In the genomic region with DNA sequence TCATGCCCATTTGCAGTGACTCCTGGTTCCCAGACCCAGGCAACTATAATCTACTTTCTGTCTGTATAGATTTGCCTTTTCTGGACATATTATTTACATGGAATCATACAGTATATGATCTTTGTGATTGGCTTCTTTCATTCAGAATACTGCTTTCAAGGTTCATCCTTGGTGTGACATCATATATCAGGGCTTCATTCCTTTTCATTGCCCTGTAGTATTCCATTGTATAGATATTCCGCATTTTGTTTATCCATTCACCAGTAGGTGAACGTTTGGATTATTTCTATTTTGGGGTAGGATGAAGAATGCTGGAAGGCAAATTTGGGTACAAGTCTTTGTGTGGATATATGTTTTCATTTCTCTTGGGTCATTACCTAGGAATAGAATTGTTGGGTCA, we compare ENCODE assay signal across 16 cellular contexts. TPM values are rescaled to one million over a fixed set of nuclear protein-coding genes. Genes with fewer than 3 reads are reported as not detected.
DNase-seq lines count a peak whose midpoint lies in the region; ATAC-seq and TF ChIP-seq lines count a peak whose summit lies in the region.
"Had no signal": no experiment of that assay in that cellular context is flagged by ENCODE, and none has a peak within 500 bp of the region (broad histone marks: within the 10 kb centered on the region; RNA-seq: fewer than 3 reads in every experiment).

No MANE protein-coding gene starts in this region.

- no peaks in the 10 kb centered on the region for H3K27me3 Mint-ChIP-seq in CD8-positive, alpha-beta T cell (ENCODE audit: low read depth)
- no peaks in the 10 kb centered on the region for H3K27me3 Mint-ChIP-seq in IgD-negative memory B cell
- H3K27me3 Mint-ChIP-seq in activated T-helper 2 cell treated with anti-CD3 and anti-CD28 coated beads, Interferon-gamma antibody, Interleukin-2, Interleukin-4, amounts not matched to agents 10 μg/mL and 5 μg/mL and 100 μg/mL, durations not matched to agents 14 hours and 24 hours and 36 hours (ENCODE audit: low read depth), result no peaks in the 10 kb centered on the region
- H3K27me3 Mint-ChIP-seq in naive thymus-derived CD4-positive, alpha-beta T cell, result no peaks in the 10 kb centered on the region
- peaks cover 2% of the 10 kb centered on the region for H3K27me3 Mint-ChIP-seq in neural progenitor cell (ENCODE audit: insufficient read depth, low read depth)

- CTCF ChIA-PET in CD8-positive, alpha-beta T cell (lab: Charles Lee), result interaction anchor here (1.1 to 2.3 kb wide), 3 partner anchors 33 to 51 kb away, joined by 3 to 14 read pairs (median 7); no protein-coding TSS in a partner anchor
- CTCF ChIA-PET in naive thymus-derived CD4-positive, alpha-beta T cell (lab: Charles Lee), result interaction anchor here (1.2 kb wide), 1 partner anchor 36 kb away, joined by 3 read pairs; a partner anchor contains a TSS

- no peak for DNase-seq in CD8-positive, alpha-beta T cell
- DNase-seq in activated T-helper 2 cell treated with anti-CD3 and anti-CD28 coated beads, Interferon-gamma antibody, Interleukin-2, Interleukin-4, amounts not matched to agents 10 μg/mL and 5 μg/mL and 100 μg/mL, durations not matched to agents 14 hours and 24 hours and 36 hours (ENCODE audit: low spot score), result no peak
- DNase-seq in naive thymus-derived CD4-positive, alpha-beta T cell, result no peak
- DNase-seq in ureter (ENCODE audit: low spot score) (no peak), neural progenitor cell (ENCODE audit: low spot score) (no peak)
- DNase-seq: amniotic stem cell, C1 segment of cervical spinal cord, cerebellar nuclear complex, H7, NCI-H187, NCI-H510A treated with DMSO at 0.1 percent for 48 hours, PC-9, testis had no signal

- H3K9ac ChIP-seq in neural progenitor cell, result no peak overlapping the region

- H3K27ac ChIP-seq in CD8-positive, alpha-beta T cell (ENCODE audit: low read depth, low read length), result peak overlapping the region; percentile 37
- H3K27ac ChIP-seq in naive thymus-derived CD4-positive, alpha-beta T cell (ENCODE audit: low read depth, low read length), result peak overlapping the region; percentile 64
- H3K27ac ChIP-seq in neural progenitor cell, result no peak overlapping the region
- H3K27ac ChIP-seq: PC-9, testis had no signal

- no peaks in the 10 kb centered on the region for H3F3A ChIP-seq in neural progenitor cell (ENCODE audit: low read depth)

- no peaks in the 10 kb centered on the region for H3K36me3 ChIP-seq in CD8-positive, alpha-beta T cell (ENCODE audit: insufficient read depth, low read length)
- peaks cover 0 to 8% (median 3%) of the 10 kb centered on the region in 3 experiments for H3K36me3 ChIP-seq in naive thymus-derived CD4-positive, alpha-beta T cell (ENCODE audit: control insufficient read depth in 2 of 3, insufficient read depth in 3 of 3, low read length in 3 of 3)
- no peaks in the 10 kb centered on the region for H3K36me3 ChIP-seq in neural progenitor cell

- no peaks in the 10 kb centered on the region for H3K27me3 ChIP-seq in CD8-positive, alpha-beta T cell (ENCODE audit: insufficient read depth, low read length)
- H3K27me3 ChIP-seq in naive thymus-derived CD4-positive, alpha-beta T cell (ENCODE audit: control insufficient read depth in 2 of 2, insufficient read depth in 2 of 2, low read length in 2 of 2), result no peaks in the 10 kb centered on the region
- no peaks in the 10 kb centered on the region for H3K27me3 ChIP-seq in neural progenitor cell
- H3K27me3 ChIP-seq: testis had no signal

- peaks cover 58% of the 10 kb centered on the region for H3K4me1 ChIP-seq in CD8-positive, alpha-beta T cell (ENCODE audit: insufficient read depth, low read length)
- peaks cover 43 to 72% of the 10 kb centered on the region in 2 donors for H3K4me1 ChIP-seq in naive thymus-derived CD4-positive, alpha-beta T cell (ENCODE audit: control insufficient read depth in 2 of 2, insufficient read depth in 2 of 2, low read length in 2 of 2)
- no peaks in the 10 kb centered on the region for H3K4me1 ChIP-seq in neural progenitor cell
- H3K4me1 ChIP-seq: testis had no signal

- peak overlapping the region; percentile 60 for H3K4me3 Mint-ChIP-seq in CD8-positive, alpha-beta T cell
- peak overlapping the region; percentile 61 to 86 (median 78) for H3K4me3 Mint-ChIP-seq in IgD-negative memory B cell
- H3K4me3 Mint-ChIP-seq in activated T-helper 2 cell treated with anti-CD3 and anti-CD28 coated beads, Interferon-gamma antibody, Interleukin-2, Interleukin-4, amounts not matched to agents 10 μg/mL and 5 μg/mL and 100 μg/mL, durations not matched to agents 14 hours and 24 hours and 36 hours (ENCODE audit: low read depth), result peak overlapping the region; percentile 72
- H3K4me3 Mint-ChIP-seq in naive thymus-derived CD4-positive, alpha-beta T cell, result peak overlapping the region in 9 of 10 donors; percentile 52 to 76 (median 62)
- no peak overlapping the region for H3K4me3 Mint-ChIP-seq in neural progenitor cell

- no peak overlapping the region for H2AFZ ChIP-seq in neural progenitor cell (replicated peaks)
- H2AFZ ChIP-seq: PC-9 had no signal

- no peak for ATAC-seq in CD8-positive, alpha-beta T cell
- no peak for ATAC-seq in naive thymus-derived CD4-positive, alpha-beta T cell
- no peak for ATAC-seq in GM21526 (IDR thresholded peaks at IDR 0.05; ENCODE audit: low FRiP score, unreplicated experiment)
- ATAC-seq: left lobe of liver had no signal

- intact Hi-C loops in CD8-positive, alpha-beta T cell (cut with DNase I, micrococcal nuclease), result loop anchor here (1.0 to 5.0 kb wide), 4 partner anchors 32 to 51 kb away; no protein-coding TSS in a partner anchor
- intact Hi-C loops in activated T-helper 2 cell treated with anti-CD3 and anti-CD28 coated beads, Interferon-gamma antibody, Interleukin-2, Interleukin-4, amounts not matched to agents 10 μg/mL and 5 μg/mL and 100 μg/mL, durations not matched to agents 14 hours and 24 hours and 36 hours (cut with micrococcal nuclease), result no loop called here
- intact Hi-C loops in naive thymus-derived CD4-positive, alpha-beta T cell (cut with micrococcal nuclease), result loop anchor here (5.0 kb wide), 2 partner anchors 36 to 51 kb away; no protein-coding TSS in a partner anchor

- H3K36me3 Mint-ChIP-seq in CD8-positive, alpha-beta T cell, result peaks cover 54% of the 10 kb centered on the region
- H3K36me3 Mint-ChIP-seq in IgD-negative memory B cell, result peaks cover 10% of the 10 kb centered on the region
- peaks cover 77% of the 10 kb centered on the region for H3K36me3 Mint-ChIP-seq in activated T-helper 2 cell treated with anti-CD3 and anti-CD28 coated beads, Interferon-gamma antibody, Interleukin-2, Interleukin-4, amounts not matched to agents 10 μg/mL and 5 μg/mL and 100 μg/mL, durations not matched to agents 14 hours and 24 hours and 36 hours (ENCODE audit: low read depth)
- H3K36me3 Mint-ChIP-seq in naive thymus-derived CD4-positive, alpha-beta T cell, result peaks cover 5 to 52% (median 25%) of the 10 kb centered on the region in 5 donors
- H3K36me3 Mint-ChIP-seq in neural progenitor cell, result no peaks in the 10 kb centered on the region

- no peak overlapping the region for H3K4me3 ChIP-seq in CD8-positive, alpha-beta T cell (ENCODE audit: low read depth, low read length)
- no peak overlapping the region for H3K4me3 ChIP-seq in naive thymus-derived CD4-positive, alpha-beta T cell (ENCODE audit: low read length)
- no peak overlapping the region for H3K4me3 ChIP-seq in neural progenitor cell
- H3K4me3 ChIP-seq: PC-9, testis had no signal

- no peaks in the 10 kb centered on the region for H3K9me3 ChIP-seq in CD8-positive, alpha-beta T cell (ENCODE audit: low read length)
- no peaks in the 10 kb centered on the region for H3K9me3 ChIP-seq in naive thymus-derived CD4-positive, alpha-beta T cell (ENCODE audit: control insufficient read depth in 2 of 3, low read length in 3 of 3)
- H3K9me3 ChIP-seq in neural progenitor cell (ENCODE audit: low read depth), result no peaks in the 10 kb centered on the region
- H3K9me3 ChIP-seq: testis had no signal

- H3K4me1 Mint-ChIP-seq in CD8-positive, alpha-beta T cell (ENCODE audit: low read depth), result peaks cover 80% of the 10 kb centered on the region
- H3K4me1 Mint-ChIP-seq in IgD-negative memory B cell (peaks cover 54 to 66% (median 66%) of the 10 kb centered on the region in 3 donors), neural progenitor cell (no peaks in the 10 kb centered on the region)
- peaks cover 76% of the 10 kb centered on the region for H3K4me1 Mint-ChIP-seq in activated T-helper 2 cell treated with anti-CD3 and anti-CD28 coated beads, Interferon-gamma antibody, Interleukin-2, Interleukin-4, amounts not matched to agents 10 μg/mL and 5 μg/mL and 100 μg/mL, durations not matched to agents 14 hours and 24 hours and 36 hours (ENCODE audit: low read depth)
- peaks cover 46 to 75% (median 70%) of the 10 kb centered on the region in 7 donors for H3K4me1 Mint-ChIP-seq in naive thymus-derived CD4-positive, alpha-beta T cell

- H3K79me2 ChIP-seq in neural progenitor cell (ENCODE audit: low read depth), result no peaks in the 10 kb centered on the region

- POLR2A ChIA-PET in CD8-positive, alpha-beta T cell (lab: Charles Lee), result interaction anchor here (1.2 to 2.5 kb wide), 5 partner anchors 14 to 50 kb away, joined by 4 to 19 read pairs (median 6); a partner anchor contains a TSS
- POLR2A ChIA-PET in naive thymus-derived CD4-positive, alpha-beta T cell (lab: Charles Lee), result interaction anchor here (0.7 kb wide), 1 partner anchor 35 kb away, joined by 4 read pairs; no protein-coding TSS in a partner anchor

- H4K20me1 ChIP-seq in neural progenitor cell (ENCODE audit: low read depth), result no peaks in the 10 kb centered on the region

- peak overlapping the region; percentile 96 for H3K27ac Mint-ChIP-seq in CD8-positive, alpha-beta T cell
- H3K27ac Mint-ChIP-seq in IgD-negative memory B cell (peak overlapping the region; percentile 90 to 99 (median 96)), neural progenitor cell (no peak overlapping the region)
- H3K27ac Mint-ChIP-seq in activated T-helper 2 cell treated with anti-CD3 and anti-CD28 coated beads, Interferon-gamma antibody, Interleukin-2, Interleukin-4, amounts not matched to agents 10 μg/mL and 5 μg/mL and 100 μg/mL, durations not matched to agents 14 hours and 24 hours and 36 hours, result peak overlapping the region; percentile 97
- peak overlapping the region; percentile 79 to 94 (median 88) for H3K27ac Mint-ChIP-seq in naive thymus-derived CD4-positive, alpha-beta T cell

- TF ChIP-seq CTCF in CD8-positive, alpha-beta T cell (IDR thresholded peaks at IDR 0.05), result no peak
- TF ChIP-seq CTCF in neural progenitor cell (IDR thresholded peaks at IDR 0.05), result no peak

- no peaks in the 10 kb centered on the region for H3K9me3 Mint-ChIP-seq in CD8-positive, alpha-beta T cell
- H3K9me3 Mint-ChIP-seq in IgD-negative memory B cell (no peaks in the 10 kb centered on the region), neural progenitor cell (no peaks in the 10 kb centered on the region)
- H3K9me3 Mint-ChIP-seq in activated T-helper 2 cell treated with anti-CD3 and anti-CD28 coated beads, Interferon-gamma antibody, Interleukin-2, Interleukin-4, amounts not matched to agents 10 μg/mL and 5 μg/mL and 100 μg/mL, durations not matched to agents 14 hours and 24 hours and 36 hours, result no peaks in the 10 kb centered on the region
- peaks cover 0 to 7% (median 0%) of the 10 kb centered on the region in 11 donors for H3K9me3 Mint-ChIP-seq in naive thymus-derived CD4-positive, alpha-beta T cell

- no peak overlapping the region for H3K4me2 ChIP-seq in neural progenitor cell
- H3K4me2 ChIP-seq: PC-9 had no signal

RNA-seq across cellular contexts. Expression of a gene that starts 36.1 kb away (rescaled TPM):
- total RNA-seq in CD8-positive, alpha-beta T cell, result 100 to 1,000 TPM; 128 to 129 TPM
- 68.0 TPM for polyA plus RNA-seq in IgD-negative memory B cell
- total RNA-seq in activated T-helper 2 cell treated with anti-CD3 and anti-CD28 coated beads, Interferon-gamma antibody, Interleukin-2, Interleukin-4, amounts not matched to agents 10 μg/mL and 5 μg/mL and 100 μg/mL, durations not matched to agents 14 hours and 24 hours and 36 hours, result 109 and 111 TPM in 2 replicates
- 10 to 100 TPM; 20.8 to 75.4 (median 22.0) TPM for total RNA-seq in naive thymus-derived CD4-positive, alpha-beta T cell
- 10 to 100 TPM; 11.4 to 19.8 TPM for polyA plus RNA-seq in naive thymus-derived CD4-positive, alpha-beta T cell
- total RNA-seq in ureter, result 10.4 TPM
- total RNA-seq in neural progenitor cell (ENCODE audit: low replicate concordance), result 0.95 and 1.6 TPM in 2 replicates
- total RNA-seq: PC-9 had no signal
